1 cellular context compared by ENCODE assay signal in the genomic region with DNA sequence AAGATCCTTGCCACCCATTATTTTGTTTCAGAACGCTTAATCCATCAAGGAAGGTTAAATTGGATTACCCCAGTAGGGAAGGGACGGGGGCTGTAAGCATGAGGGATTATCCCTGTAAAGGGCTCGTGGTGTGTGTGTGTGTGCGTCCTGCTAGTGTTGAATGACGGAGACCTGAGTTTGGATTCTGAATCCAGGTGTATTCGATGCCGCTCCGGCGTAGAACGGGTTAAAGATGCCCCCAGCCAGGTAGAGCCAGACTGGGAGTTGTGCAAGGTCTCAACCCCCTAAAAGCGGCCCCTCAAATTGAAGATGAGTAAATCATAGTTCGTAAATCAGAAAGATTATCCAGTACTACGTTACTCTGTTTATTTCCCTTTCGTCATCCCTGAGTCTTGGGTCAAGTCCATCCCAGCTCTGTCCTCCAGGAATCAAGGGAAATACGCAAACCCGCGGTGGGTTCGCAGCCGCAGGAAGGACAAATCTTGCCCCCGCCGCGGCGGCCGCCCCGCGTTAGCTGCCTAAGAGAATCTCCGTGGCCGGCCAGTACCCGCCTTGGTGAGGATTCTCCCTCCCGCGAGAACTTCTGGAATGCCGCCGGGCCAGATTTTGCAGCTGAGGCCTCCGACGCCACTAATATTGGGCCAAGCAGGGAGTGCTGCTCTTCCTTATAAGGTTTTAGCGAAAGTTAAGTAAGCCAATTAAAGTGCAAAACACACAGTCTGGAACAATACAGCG.
A peak's percentile ranks its signal among the peaks of the same experiment; 100 is the strongest.
TF ChIP-seq lines count a peak whose summit lies in the region.

No MANE protein-coding gene starts in this region.

TF ChIP-seq in HepG2, 621 proteins besides CTCF, POLR2A, EP300 and RAD21 (continued from another document):
- TF ChIP-seq ZNF713 (CRISPR knock-in tag; IDR thresholded peaks at IDR 0.05) (no peak), BORCS8-MEF2B (CRISPR knock-in tag; IDR thresholded peaks at IDR 0.05) (no peak), RFXAP (CRISPR knock-in tag; IDR thresholded peaks at IDR 0.05; ENCODE audit: borderline replicate concordance) (0 out of 2 replicates have a peak, but pooled peaks have one; percentile 19), EEA1 (CRISPR knock-in tag; IDR thresholded peaks at IDR 0.05; ENCODE audit: borderline replicate concordance) (no peak), HMGXB4 (CRISPR knock-in tag; IDR thresholded peaks at IDR 0.05; ENCODE audit: borderline replicate concordance in 1 of 2, low read depth in 1 of 2) (no peak), ZNF292 (CRISPR knock-in tag; IDR thresholded peaks at IDR 0.05; ENCODE audit: borderline replicate concordance, low read depth) (no peak), ZNF674 (CRISPR knock-in tag; IDR thresholded peaks at IDR 0.05; ENCODE audit: low read depth) (0 out of 2 replicates have a peak, but pooled peaks have one; percentile 12), ZNF263 (CRISPR knock-in tag; IDR thresholded peaks at IDR 0.05) (no peak), JUND (CRISPR knock-in tag; IDR thresholded peaks at IDR 0.05) (no peak), TCF7 (IDR thresholded peaks at IDR 0.05; ENCODE audit: low read depth) (no peak), ZSCAN9 (CRISPR knock-in tag; IDR thresholded peaks at IDR 0.05; ENCODE audit: borderline replicate concordance) (no peak), PAX8 (CRISPR knock-in tag; IDR thresholded peaks at IDR 0.05; ENCODE audit: borderline replicate concordance) (no peak), RAD51 (IDR thresholded peaks at IDR 0.05; ENCODE audit: borderline replicate concordance) (no peak), ZNF367 (CRISPR knock-in tag; IDR thresholded peaks at IDR 0.05; ENCODE audit: borderline replicate concordance) (no peak), KDM3A (CRISPR knock-in tag; IDR thresholded peaks at IDR 0.05; ENCODE audit: low read depth) (no peak), ZNF143 (CRISPR knock-in tag; IDR thresholded peaks at IDR 0.05) (no peak), HDAC2 (CRISPR knock-in tag; IDR thresholded peaks at IDR 0.05) (no peak), ARNTL (CRISPR knock-in tag; IDR thresholded peaks at IDR 0.05) (no peak), ZBTB21 (CRISPR knock-in tag; IDR thresholded peaks at IDR 0.05) (no peak), ZNF17 (CRISPR knock-in tag; IDR thresholded peaks at IDR 0.05) (no peak), HOXA3 (CRISPR knock-in tag; IDR thresholded peaks at IDR 0.05) (no peak; the same call in 1 of the 2 replicates), MAF1 (CRISPR knock-in tag; IDR thresholded peaks at IDR 0.05; ENCODE audit: borderline replicate concordance) (no peak), HMGXB3 (CRISPR knock-in tag; IDR thresholded peaks at IDR 0.05; ENCODE audit: borderline replicate concordance) (no peak), ZNF530 (CRISPR knock-in tag; IDR thresholded peaks at IDR 0.05; ENCODE audit: low read depth) (no peak), ZSCAN12 (CRISPR knock-in tag; IDR thresholded peaks at IDR 0.05) (no peak), ZSCAN29 (CRISPR knock-in tag; conservative IDR thresholded peaks at IDR 0.05) (0 out of 2 replicates have a peak, but pooled peaks have one; percentile 2), TSC22D2 (CRISPR knock-in tag; IDR thresholded peaks at IDR 0.05; ENCODE audit: borderline replicate concordance) (no peak), RBFOX2 (IDR thresholded peaks at IDR 0.05; ENCODE audit: low read depth, low read length) (no peak)
- TF ChIP-seq, protein P1, sequence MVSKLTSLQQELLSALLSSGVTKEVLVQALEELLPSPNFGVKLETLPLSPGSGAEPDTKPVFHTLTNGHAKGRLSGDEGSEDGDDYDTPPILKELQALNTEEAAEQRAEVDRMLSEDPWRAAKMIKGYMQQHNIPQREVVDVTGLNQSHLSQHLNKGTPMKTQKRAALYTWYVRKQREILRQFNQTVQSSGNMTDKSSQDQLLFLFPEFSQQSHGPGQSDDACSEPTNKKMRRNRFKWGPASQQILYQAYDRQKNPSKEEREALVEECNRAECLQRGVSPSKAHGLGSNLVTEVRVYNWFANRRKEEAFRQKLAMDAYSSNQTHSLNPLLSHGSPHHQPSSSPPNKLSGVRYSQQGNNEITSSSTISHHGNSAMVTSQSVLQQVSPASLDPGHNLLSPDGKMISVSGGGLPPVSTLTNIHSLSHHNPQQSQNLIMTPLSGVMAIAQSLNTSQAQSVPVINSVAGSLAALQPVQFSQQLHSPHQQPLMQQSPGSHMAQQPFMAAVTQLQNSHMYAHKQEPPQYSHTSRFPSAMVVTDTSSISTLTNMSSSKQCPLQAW (CRISPR knock-in tag; IDR thresholded peaks at IDR 0.05) = no peak
- TF ChIP-seq, protein P2, sequence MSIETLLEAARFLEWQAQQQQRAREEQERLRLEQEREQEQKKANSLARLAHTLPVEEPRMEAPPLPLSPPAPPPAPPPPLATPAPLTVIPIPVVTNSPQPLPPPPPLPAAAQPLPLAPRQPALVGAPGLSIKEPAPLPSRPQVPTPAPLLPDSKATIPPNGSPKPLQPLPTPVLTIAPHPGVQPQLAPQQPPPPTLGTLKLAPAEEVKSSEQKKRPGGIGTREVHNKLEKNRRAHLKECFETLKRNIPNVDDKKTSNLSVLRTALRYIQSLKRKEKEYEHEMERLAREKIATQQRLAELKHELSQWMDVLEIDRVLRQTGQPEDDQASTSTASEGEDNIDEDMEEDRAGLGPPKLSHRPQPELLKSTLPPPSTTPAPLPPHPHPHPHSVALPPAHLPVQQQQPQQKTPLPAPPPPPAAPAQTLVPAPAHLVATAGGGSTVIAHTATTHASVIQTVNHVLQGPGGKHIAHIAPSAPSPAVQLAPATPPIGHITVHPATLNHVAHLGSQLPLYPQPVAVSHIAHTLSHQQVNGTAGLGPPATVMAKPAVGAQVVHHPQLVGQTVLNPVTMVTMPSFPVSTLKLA (IDR thresholded peaks at IDR 0.05) = no peak
- TF ChIP-seq, protein P3, sequence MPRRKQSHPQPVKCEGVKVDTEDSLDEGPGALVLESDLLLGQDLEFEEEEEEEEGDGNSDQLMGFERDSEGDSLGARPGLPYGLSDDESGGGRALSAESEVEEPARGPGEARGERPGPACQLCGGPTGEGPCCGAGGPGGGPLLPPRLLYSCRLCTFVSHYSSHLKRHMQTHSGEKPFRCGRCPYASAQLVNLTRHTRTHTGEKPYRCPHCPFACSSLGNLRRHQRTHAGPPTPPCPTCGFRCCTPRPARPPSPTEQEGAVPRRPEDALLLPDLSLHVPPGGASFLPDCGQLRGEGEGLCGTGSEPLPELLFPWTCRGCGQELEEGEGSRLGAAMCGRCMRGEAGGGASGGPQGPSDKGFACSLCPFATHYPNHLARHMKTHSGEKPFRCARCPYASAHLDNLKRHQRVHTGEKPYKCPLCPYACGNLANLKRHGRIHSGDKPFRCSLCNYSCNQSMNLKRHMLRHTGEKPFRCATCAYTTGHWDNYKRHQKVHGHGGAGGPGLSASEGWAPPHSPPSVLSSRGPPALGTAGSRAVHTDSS (CRISPR knock-in tag; conservative IDR thresholded peaks at IDR 0.05) = no peak
